In genomic region chr2:171136024-171136423, GRCh38 we compare ENCODE assay signal across 12 cellular contexts. TPM values are rescaled to one million over a fixed set of nuclear protein-coding genes. Genes with fewer than 3 reads are reported as not detected.
DNase-seq lines count a peak whose midpoint lies in the region; ATAC-seq and TF ChIP-seq lines count a peak whose summit lies in the region.
"Had no signal": no experiment of that assay in that cellular context is flagged by ENCODE, and none has a peak within 500 bp of the region (broad histone marks: within the 10 kb centered on the region; RNA-seq: fewer than 3 reads in every experiment).

No MANE protein-coding gene starts in this region.

- no peak for TF ChIP-seq CTCF in neutrophil (IDR thresholded peaks at IDR 0.05)

- H3K36me3 Mint-ChIP-seq in activated CD8-positive, alpha-beta memory T cell treated with anti-CD3 and anti-CD28 coated beads, Interleukin-2, amount 10 ng/mL, durations not matched to agents 7 days and 5 days: peaks cover 14% of the 10 kb centered on the region

- H3K9me3 ChIP-seq in neutrophil: no peaks in the 10 kb centered on the region

- peak overlapping the region; percentile 54 for H3K27ac ChIP-seq in neutrophil
- H3K27ac ChIP-seq: hepatocyte, KMS-11 had no signal

- H3K4me1 Mint-ChIP-seq in activated CD8-positive, alpha-beta memory T cell treated with anti-CD3 and anti-CD28 coated beads, Interleukin-2, amount 10 ng/mL, durations not matched to agents 7 days and 5 days: peaks cover 17% of the 10 kb centered on the region

- ATAC-seq in activated CD8-positive, alpha-beta memory T cell treated with anti-CD3 and anti-CD28 coated beads, Interleukin-2, amount 10 ng/mL, durations not matched to agents 7 days and 5 days: no peak
- ATAC-seq in GM21786 (IDR thresholded peaks at IDR 0.05; ENCODE audit: unreplicated experiment) (peak; percentile 87), HG03457 (IDR thresholded peaks at IDR 0.05; ENCODE audit: unreplicated experiment) (peak; percentile 79)

- CTCF ChIA-PET in activated CD8-positive, alpha-beta memory T cell treated with anti-CD3 and anti-CD28 coated beads, Interleukin-2, amount 10 ng/mL, durations not matched to agents 7 days and 5 days (lab: Charles Lee): interaction anchor here (3.1 kb wide), 1 partner anchor 12 kb away, joined by 8 read pairs; no protein-coding TSS in a partner anchor

- no peaks in the 10 kb centered on the region for H3K9me3 Mint-ChIP-seq in activated CD8-positive, alpha-beta memory T cell treated with anti-CD3 and anti-CD28 coated beads, Interleukin-2, amount 10 ng/mL, durations not matched to agents 7 days and 5 days (ENCODE audit: low read depth)
- H3K9me3 Mint-ChIP-seq: activated B cell treated with CpG ODN at 0.5 μM for 24 hours, naive B cell had no signal

- DNase-seq in activated CD8-positive, alpha-beta memory T cell treated with anti-CD3 and anti-CD28 coated beads, Interleukin-2, amount 10 ng/mL, durations not matched to agents 7 days and 5 days: no peak
- no peak for DNase-seq in activated CD8-positive, alpha-beta memory T cell treated with anti-CD3 and anti-CD28 coated beads, Interleukin-2, amount 50 U/mL, for 4 hours
- no peak for DNase-seq in hippocampal formation (lab: John Stamatoyannopoulos, UW)
- no peak for DNase-seq in NOMO-1 treated with dmso at 0.1 percent for 144 hours (lab: John Stamatoyannopoulos, UW; ENCODE audit: unreplicated experiment)
- no peak for DNase-seq in NCI-H524 (lab: John Stamatoyannopoulos, UW)
- DNase-seq: activated B cell treated with CpG ODN at 0.5 μM for 24 hours, naive B cell had no signal

- no peaks in the 10 kb centered on the region for H3K36me3 ChIP-seq in neutrophil

- H3K4me3 ChIP-seq in neutrophil (ENCODE audit: low read depth in 1 of 2, low read length in 1 of 2): no peak overlapping the region
- H3K4me3 ChIP-seq: hepatocyte had no signal

- H3K27me3 Mint-ChIP-seq in activated CD8-positive, alpha-beta memory T cell treated with anti-CD3 and anti-CD28 coated beads, Interleukin-2, amount 10 ng/mL, durations not matched to agents 7 days and 5 days: no peaks in the 10 kb centered on the region
- H3K27me3 Mint-ChIP-seq: activated B cell treated with CpG ODN at 0.5 μM for 24 hours, naive B cell had no signal

- H3K4me1 ChIP-seq in neutrophil (ENCODE audit: control insufficient read depth in 1 of 2, insufficient read depth in 1 of 2, low read depth in 1 of 2, low read length in 1 of 2): peaks cover 12 to 13% of the 10 kb centered on the region in 2 experiments

- no peaks in the 10 kb centered on the region for H3K27me3 ChIP-seq in neutrophil
- H3K27me3 ChIP-seq: hepatocyte had no signal

- peak overlapping the region; percentile 31 for H3K27ac Mint-ChIP-seq in activated CD8-positive, alpha-beta memory T cell treated with anti-CD3 and anti-CD28 coated beads, Interleukin-2, amount 10 ng/mL, durations not matched to agents 7 days and 5 days
- H3K27ac Mint-ChIP-seq: activated B cell treated with CpG ODN at 0.5 μM for 24 hours had no signal

- H3K4me3 Mint-ChIP-seq in activated CD8-positive, alpha-beta memory T cell treated with anti-CD3 and anti-CD28 coated beads, Interleukin-2, amount 10 ng/mL, durations not matched to agents 7 days and 5 days: no peak overlapping the region
- H3K4me3 Mint-ChIP-seq: activated B cell treated with CpG ODN at 0.5 μM for 24 hours had no signal

RNA-seq across cellular contexts. Expression of gene TLK1, which starts 24.7 kb away (rescaled TPM):
- 10 to 100 TPM; 81.3 to 83.2 TPM for total RNA-seq in activated CD8-positive, alpha-beta memory T cell treated with anti-CD3 and anti-CD28 coated beads, Interleukin-2, amount 10 ng/mL, durations not matched to agents 7 days and 5 days
